10 cellular contexts compared by ENCODE assay signal in genomic region chr2:179107737-179108136, GRCh38. TPM values are rescaled to one million over a fixed set of nuclear protein-coding genes. Genes with fewer than 3 reads are reported as not detected.
A peak's percentile ranks its signal among the peaks of the same experiment; 100 is the strongest.
DNase-seq lines count a peak whose midpoint lies in the region; ATAC-seq and TF ChIP-seq lines count a peak whose summit lies in the region.
"Had no signal": no experiment of that assay in that cellular context is flagged by ENCODE, and none has a peak within 500 bp of the region (broad histone marks: within the 10 kb centered on the region; RNA-seq: fewer than 3 reads in every experiment).

No MANE protein-coding gene starts in this region.

- H3K36me3 ChIP-seq in right lobe of liver, result peaks cover 0 to 12% (median 2%) of the 10 kb centered on the region in 4 donors

- H3K4me1 Mint-ChIP-seq in T-helper 1 cell treated with Interleukin-12 subunit alpha and Interleukin-12 subunit beta and Interleukin-4 antibody, amounts not matched to agents 30 μg/mL and 1 μg/mL, for 36 hours (ENCODE audit: low read depth), result peaks cover 26% of the 10 kb centered on the region

- peak overlapping the region; percentile 52 for H3K27ac Mint-ChIP-seq in T-helper 1 cell treated with Interleukin-12 subunit alpha and Interleukin-12 subunit beta and Interleukin-4 antibody, amounts not matched to agents 30 μg/mL and 1 μg/mL, for 36 hours

- peaks cover 0 to 15% (median 0%) of the 10 kb centered on the region in 4 donors for H3K4me1 ChIP-seq in right lobe of liver

- DNase-seq in right lobe of liver (no peak), AG08396 (ENCODE audit: low spot score) (no peak), NCI-H146 (lab: John Stamatoyannopoulos, UW) (no peak), NCI-H2196 treated with DMSO at 0.1 percent for 48 hours (lab: John Stamatoyannopoulos, UW; ENCODE audit: unreplicated experiment) (no peak)
- DNase-seq: NCI-H2029; stimulated activated CD4-positive, alpha-beta T cell treated with anti-CD3 and anti-CD28 coated beads, Interleukin-2, amount 100 ng/mL, for 24 hours had no signal

- intact Hi-C loops in right lobe of liver (cut with DNase I), result no loop called here

- H3K4me3 ChIP-seq in right lobe of liver, result no peak overlapping the region

- no peaks in the 10 kb centered on the region for H3K9me3 ChIP-seq in right lobe of liver

- H3K4me3 Mint-ChIP-seq in T-helper 1 cell treated with Interleukin-12 subunit alpha and Interleukin-12 subunit beta and Interleukin-4 antibody, amounts not matched to agents 30 μg/mL and 1 μg/mL, for 36 hours, result peak overlapping the region; percentile 19

- no peak for TF ChIP-seq CTCF in right lobe of liver (IDR thresholded peaks at IDR 0.05)

- no peaks in the 10 kb centered on the region for H3K27me3 ChIP-seq in right lobe of liver

- peaks cover 28% of the 10 kb centered on the region for H3K36me3 Mint-ChIP-seq in T-helper 1 cell treated with Interleukin-12 subunit alpha and Interleukin-12 subunit beta and Interleukin-4 antibody, amounts not matched to agents 30 μg/mL and 1 μg/mL, for 36 hours (ENCODE audit: low read depth)

- H3K27me3 Mint-ChIP-seq in T-helper 1 cell treated with Interleukin-12 subunit alpha and Interleukin-12 subunit beta and Interleukin-4 antibody, amounts not matched to agents 30 μg/mL and 1 μg/mL, for 36 hours (ENCODE audit: low read depth), result no peaks in the 10 kb centered on the region

- H3K27ac ChIP-seq in right lobe of liver, result no peak overlapping the region

- peak; percentile 34 for ATAC-seq in GM18499 (IDR thresholded peaks at IDR 0.05; ENCODE audit: insufficient read depth, unreplicated experiment)
- peak; percentile 51 for ATAC-seq in HG02759 (IDR thresholded peaks at IDR 0.05; ENCODE audit: unreplicated experiment)
- ATAC-seq in right lobe of liver, result peak in 3 of 4 donors; percentile 29 to 57 (median 56)
- ATAC-seq in HG03159 (IDR thresholded peaks at IDR 0.05; ENCODE audit: unreplicated experiment), result no peak

- no peak for TF ChIP-seq POLR2A in right lobe of liver (IDR thresholded peaks at IDR 0.05)

- no peaks in the 10 kb centered on the region for H3K9me3 Mint-ChIP-seq in T-helper 1 cell treated with Interleukin-12 subunit alpha and Interleukin-12 subunit beta and Interleukin-4 antibody, amounts not matched to agents 30 μg/mL and 1 μg/mL, for 36 hours

RNA-seq across cellular contexts. Expression of gene CCDC141, which starts 57.8 kb away (rescaled TPM):
- under 1 TPM; 0.20 to 0.98 (median 0.58) TPM for total RNA-seq in right lobe of liver
